ENCODE assay signal across 8 cellular contexts in genomic region chr19:49641688-49642487, GRCh38. TPM values are rescaled to one million over a fixed set of nuclear protein-coding genes. Genes with fewer than 3 reads are reported as not detected.
A peak's percentile ranks its signal among the peaks of the same experiment; 100 is the strongest.
DNase-seq lines count a peak whose midpoint lies in the region; ATAC-seq and TF ChIP-seq lines count a peak whose summit lies in the region.

TSS of gene SCAF1 (plus strand) at chr19:49642209. CDS start at chr19:49645027, 2,818 bp downstream.

- no peak within 1 kb of the TSS for H2AFZ ChIP-seq in Karpas-422 (ENCODE audit: low read length)

- no peaks in the 10 kb centered on the region for H3K9me2 ChIP-seq in Karpas-422 (replicated peaks; ENCODE audit: insufficient read depth, low read length)

- H3K4me1 ChIP-seq in Karpas-422 (ENCODE audit: low read length) (peaks cover 34% of the 10 kb centered on the region), esophagus muscularis mucosa (peaks cover 46 to 73% (median 69%) of the 10 kb centered on the region in 4 donors), muscle layer of duodenum (ENCODE audit: control insufficient read depth in 1 of 2, insufficient read depth in 2 of 2, low read length in 2 of 2) (peaks cover 21 to 54% of the 10 kb centered on the region in 2 donors)

- TF ChIP-seq CTCF in esophagus muscularis mucosa (IDR thresholded peaks at IDR 0.05): peak in 1 of 3 experiments; percentile 20

- ATAC-seq in GM21786 (IDR thresholded peaks at IDR 0.05; ENCODE audit: unreplicated experiment): peak; percentile 47

- H3K9me3 ChIP-seq in Karpas-422 (ENCODE audit: low read length): no peaks in the 10 kb centered on the region
- no peaks in the 10 kb centered on the region for H3K9me3 ChIP-seq in esophagus muscularis mucosa
- no peaks in the 10 kb centered on the region for H3K9me3 ChIP-seq in muscle layer of duodenum (ENCODE audit: control insufficient read depth in 1 of 2, low read length in 2 of 2)

- H4K20me1 ChIP-seq in Karpas-422 (ENCODE audit: insufficient read depth, low read depth, low read length): peaks cover 29% of the 10 kb centered on the region

- 2% methylated on average over 36 of the region's 86 CpGs for WGBS in esophagus muscularis mucosa

- peak; percentile 99 for DNase-seq in DMS79 (lab: John Stamatoyannopoulos, UW)
- DNase-seq in Karpas-422: peak; percentile 100
- DNase-seq in RKO (ENCODE audit: low spot score): peak; percentile 99
- DNase-seq in activated T-helper 1 cell treated with Interleukin-2 at 50 U/mL for 16 hours (ENCODE audit: low read depth): peak; percentile 100
- peak; percentile 100 for DNase-seq in esophagus muscularis mucosa (ENCODE audit: extremely low spot score)
- peak; percentile 98 to 100 for DNase-seq in stimulated activated CD8-positive, alpha-beta memory T cell treated with anti-CD3 and anti-CD28 coated beads, Interleukin-7, amount 100 ng/mL, for 4 hours (ENCODE audit: low read depth in 2 of 2)

- no peaks in the 10 kb centered on the region; the same call in 1 of the 2 replicates for H3K36me3 ChIP-seq in Karpas-422 (ENCODE audit: insufficient read depth, low read length)
- peaks cover 7 to 26% (median 23%) of the 10 kb centered on the region in 4 donors for H3K36me3 ChIP-seq in esophagus muscularis mucosa
- peaks cover 13 to 26% of the 10 kb centered on the region in 2 donors for H3K36me3 ChIP-seq in muscle layer of duodenum (ENCODE audit: control insufficient read depth in 1 of 2, insufficient read depth in 2 of 2, low read length in 2 of 2)

- intact Hi-C loops in esophagus muscularis mucosa (cut with DNase I): loop anchor here (2.0 to 5.0 kb wide), 2 partner anchors 23 to 35 kb away; partner anchors contain the start of genes BCL2L12, IRF3 and PRMT1

- H3K9ac ChIP-seq in Karpas-422 (ENCODE audit: low read length): peak within 1 kb of the TSS; percentile 88

- peak within 1 kb of the TSS; percentile 83 for H3K27ac ChIP-seq in Karpas-422 (ENCODE audit: low read length)
- H3K27ac ChIP-seq in esophagus muscularis mucosa (replicated peaks in 1 of 4): peak within 1 kb of the TSS; percentile 98 to 100 (median 98)
- H3K27ac ChIP-seq in muscle layer of duodenum (ENCODE audit: low read length): peak within 1 kb of the TSS; percentile 100

- H3K4me3 ChIP-seq in Karpas-422 (ENCODE audit: low read length): peak within 1 kb of the TSS; percentile 86
- peak within 1 kb of the TSS; percentile 69 to 97 (median 83) for H3K4me3 ChIP-seq in esophagus muscularis mucosa
- peak within 1 kb of the TSS; percentile 95 to 98 for H3K4me3 ChIP-seq in muscle layer of duodenum (ENCODE audit: low read depth in 1 of 2, low read length in 2 of 2)

- peak; percentile 94 for TF ChIP-seq POLR2A in esophagus muscularis mucosa (IDR thresholded peaks at IDR 0.05; ENCODE audit: low read depth)

- H3K4me2 ChIP-seq in Karpas-422 (ENCODE audit: low read depth, low read length, poor library complexity, severe bottlenecking): peak within 1 kb of the TSS; percentile 97

- H3K27me3 ChIP-seq in Karpas-422 (ENCODE audit: low read length): no peaks in the 10 kb centered on the region
- no peaks in the 10 kb centered on the region for H3K27me3 ChIP-seq in esophagus muscularis mucosa
- no peaks in the 10 kb centered on the region for H3K27me3 ChIP-seq in muscle layer of duodenum (ENCODE audit: low read depth, low read length)

- peak; percentile 52 for TF ChIP-seq EP300 in esophagus muscularis mucosa (IDR thresholded peaks at IDR 0.05)

- H3K79me2 ChIP-seq in Karpas-422 (ENCODE audit: low read length): peaks cover 39% of the 10 kb centered on the region

RNA-seq across cellular contexts. Expression of gene SCAF1, which starts in this region (rescaled TPM):
- total RNA-seq in Karpas-422 (2014; rRNA removed; shearing (Covaris generic); ENCODE audit: low replicate concordance): 8.3 and 19.6 TPM in 2 replicates
- 10 to 100 TPM; 19.2 to 50.9 (median 30.9) TPM for total RNA-seq in esophagus muscularis mucosa

Comparison
In these comparisons a context has a peak if more than half of its experiments do, and no peak if none do; other contexts are left out.
1. Peak in every context shown above with its lines: DNase-seq, ATAC-seq, H3K4me3 ChIP-seq and H3K27ac ChIP-seq.